ENCODE assay signal across 1 cellular context in genomic region chr3:72571052-72571451, GRCh38.
TF ChIP-seq lines count a peak whose summit lies in the region.

No MANE protein-coding gene starts in this region.

TF ChIP-seq in HepG2, 621 proteins besides CTCF, POLR2A, EP300 and RAD21 (continued from another document and continues in another):
- TF ChIP-seq, protein P1, sequence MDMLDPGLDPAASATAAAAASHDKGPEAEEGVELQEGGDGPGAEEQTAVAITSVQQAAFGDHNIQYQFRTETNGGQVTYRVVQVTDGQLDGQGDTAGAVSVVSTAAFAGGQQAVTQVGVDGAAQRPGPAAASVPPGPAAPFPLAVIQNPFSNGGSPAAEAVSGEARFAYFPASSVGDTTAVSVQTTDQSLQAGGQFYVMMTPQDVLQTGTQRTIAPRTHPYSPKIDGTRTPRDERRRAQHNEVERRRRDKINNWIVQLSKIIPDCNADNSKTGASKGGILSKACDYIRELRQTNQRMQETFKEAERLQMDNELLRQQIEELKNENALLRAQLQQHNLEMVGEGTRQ (IDR thresholded peaks at IDR 0.05; ENCODE audit: low read depth, low read length), result no peak
- TF ChIP-seq, protein P1 (CRISPR knock-in tag; IDR thresholded peaks at IDR 0.05; ENCODE audit: borderline replicate concordance), result no peak
- 0 out of 2 replicates have a peak, but pooled peaks have one; percentile 31 for TF ChIP-seq GATA4 (IDR thresholded peaks at IDR 0.05; ENCODE audit: borderline replicate concordance, low read depth)
- peak; percentile 57; the same call in 1 of the 2 replicates for TF ChIP-seq THAP11 (CRISPR knock-in tag; IDR thresholded peaks at IDR 0.05)
- 0 out of 2 replicates have a peak, but pooled peaks have one; percentile 17 for TF ChIP-seq GATAD1 (CRISPR knock-in tag; IDR thresholded peaks at IDR 0.05)
- TF ChIP-seq HOMEZ (CRISPR knock-in tag; IDR thresholded peaks at IDR 0.05; ENCODE audit: low read depth), result peak; percentile 85; the same call in 1 of the 2 replicates
- no peak for TF ChIP-seq ZBTB8A (CRISPR knock-in tag; IDR thresholded peaks at IDR 0.05; ENCODE audit: borderline replicate concordance, low read depth)
- TF ChIP-seq ZBTB4 (CRISPR knock-in tag; IDR thresholded peaks at IDR 0.05; ENCODE audit: borderline replicate concordance), result no peak
- TF ChIP-seq PAXIP1 (CRISPR knock-in tag; conservative IDR thresholded peaks at IDR 0.05), result peak; percentile 83
- TF ChIP-seq, protein P2, sequence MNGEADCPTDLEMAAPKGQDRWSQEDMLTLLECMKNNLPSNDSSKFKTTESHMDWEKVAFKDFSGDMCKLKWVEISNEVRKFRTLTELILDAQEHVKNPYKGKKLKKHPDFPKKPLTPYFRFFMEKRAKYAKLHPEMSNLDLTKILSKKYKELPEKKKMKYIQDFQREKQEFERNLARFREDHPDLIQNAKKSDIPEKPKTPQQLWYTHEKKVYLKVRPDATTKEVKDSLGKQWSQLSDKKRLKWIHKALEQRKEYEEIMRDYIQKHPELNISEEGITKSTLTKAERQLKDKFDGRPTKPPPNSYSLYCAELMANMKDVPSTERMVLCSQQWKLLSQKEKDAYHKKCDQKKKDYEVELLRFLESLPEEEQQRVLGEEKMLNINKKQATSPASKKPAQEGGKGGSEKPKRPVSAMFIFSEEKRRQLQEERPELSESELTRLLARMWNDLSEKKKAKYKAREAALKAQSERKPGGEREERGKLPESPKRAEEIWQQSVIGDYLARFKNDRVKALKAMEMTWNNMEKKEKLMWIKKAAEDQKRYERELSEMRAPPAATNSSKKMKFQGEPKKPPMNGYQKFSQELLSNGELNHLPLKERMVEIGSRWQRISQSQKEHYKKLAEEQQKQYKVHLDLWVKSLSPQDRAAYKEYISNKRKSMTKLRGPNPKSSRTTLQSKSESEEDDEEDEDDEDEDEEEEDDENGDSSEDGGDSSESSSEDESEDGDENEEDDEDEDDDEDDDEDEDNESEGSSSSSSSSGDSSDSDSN (CRISPR knock-in tag; IDR thresholded peaks at IDR 0.05), result 0 out of 2 replicates have a peak, but pooled peaks have one; percentile 28
- no peak for TF ChIP-seq ZNF816 (CRISPR knock-in tag; IDR thresholded peaks at IDR 0.05; ENCODE audit: borderline replicate concordance)
- TF ChIP-seq, protein P3, sequence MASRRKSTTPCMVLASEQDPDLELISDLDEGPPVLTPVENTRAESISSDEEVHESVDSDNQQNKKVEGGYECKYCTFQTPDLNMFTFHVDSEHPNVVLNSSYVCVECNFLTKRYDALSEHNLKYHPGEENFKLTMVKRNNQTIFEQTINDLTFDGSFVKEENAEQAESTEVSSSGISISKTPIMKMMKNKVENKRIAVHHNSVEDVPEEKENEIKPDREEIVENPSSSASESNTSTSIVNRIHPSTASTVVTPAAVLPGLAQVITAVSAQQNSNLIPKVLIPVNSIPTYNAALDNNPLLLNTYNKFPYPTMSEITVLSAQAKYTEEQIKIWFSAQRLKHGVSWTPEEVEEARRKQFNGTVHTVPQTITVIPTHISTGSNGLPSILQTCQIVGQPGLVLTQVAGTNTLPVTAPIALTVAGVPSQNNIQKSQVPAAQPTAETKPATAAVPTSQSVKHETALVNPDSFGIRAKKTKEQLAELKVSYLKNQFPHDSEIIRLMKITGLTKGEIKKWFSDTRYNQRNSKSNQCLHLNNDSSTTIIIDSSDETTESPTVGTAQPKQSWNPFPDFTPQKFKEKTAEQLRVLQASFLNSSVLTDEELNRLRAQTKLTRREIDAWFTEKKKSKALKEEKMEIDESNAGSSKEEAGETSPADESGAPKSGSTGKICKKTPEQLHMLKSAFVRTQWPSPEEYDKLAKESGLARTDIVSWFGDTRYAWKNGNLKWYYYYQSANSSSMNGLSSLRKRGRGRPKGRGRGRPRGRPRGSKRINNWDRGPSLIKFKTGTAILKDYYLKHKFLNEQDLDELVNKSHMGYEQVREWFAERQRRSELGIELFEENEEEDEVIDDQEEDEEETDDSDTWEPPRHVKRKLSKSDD (CRISPR knock-in tag; IDR thresholded peaks at IDR 0.05; ENCODE audit: low read depth), result no peak
- TF ChIP-seq, protein P4, sequence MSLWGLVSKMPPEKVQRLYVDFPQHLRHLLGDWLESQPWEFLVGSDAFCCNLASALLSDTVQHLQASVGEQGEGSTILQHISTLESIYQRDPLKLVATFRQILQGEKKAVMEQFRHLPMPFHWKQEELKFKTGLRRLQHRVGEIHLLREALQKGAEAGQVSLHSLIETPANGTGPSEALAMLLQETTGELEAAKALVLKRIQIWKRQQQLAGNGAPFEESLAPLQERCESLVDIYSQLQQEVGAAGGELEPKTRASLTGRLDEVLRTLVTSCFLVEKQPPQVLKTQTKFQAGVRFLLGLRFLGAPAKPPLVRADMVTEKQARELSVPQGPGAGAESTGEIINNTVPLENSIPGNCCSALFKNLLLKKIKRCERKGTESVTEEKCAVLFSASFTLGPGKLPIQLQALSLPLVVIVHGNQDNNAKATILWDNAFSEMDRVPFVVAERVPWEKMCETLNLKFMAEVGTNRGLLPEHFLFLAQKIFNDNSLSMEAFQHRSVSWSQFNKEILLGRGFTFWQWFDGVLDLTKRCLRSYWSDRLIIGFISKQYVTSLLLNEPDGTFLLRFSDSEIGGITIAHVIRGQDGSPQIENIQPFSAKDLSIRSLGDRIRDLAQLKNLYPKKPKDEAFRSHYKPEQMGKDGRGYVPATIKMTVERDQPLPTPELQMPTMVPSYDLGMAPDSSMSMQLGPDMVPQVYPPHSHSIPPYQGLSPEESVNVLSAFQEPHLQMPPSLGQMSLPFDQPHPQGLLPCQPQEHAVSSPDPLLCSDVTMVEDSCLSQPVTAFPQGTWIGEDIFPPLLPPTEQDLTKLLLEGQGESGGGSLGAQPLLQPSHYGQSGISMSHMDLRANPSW (CRISPR knock-in tag; IDR thresholded peaks at IDR 0.05; ENCODE audit: borderline replicate concordance), result no peak; the same call in 1 of the 2 replicates
- TF ChIP-seq ZNF362 (CRISPR knock-in tag; IDR thresholded peaks at IDR 0.05; ENCODE audit: borderline replicate concordance), result no peak
- TF ChIP-seq ZNF713 (CRISPR knock-in tag; IDR thresholded peaks at IDR 0.05), result no peak
- no peak; the same call in 1 of the 2 replicates for TF ChIP-seq ZNF792 (CRISPR knock-in tag; IDR thresholded peaks at IDR 0.05)
- TF ChIP-seq SKIL (CRISPR knock-in tag; IDR thresholded peaks at IDR 0.05; ENCODE audit: borderline replicate concordance), result peak; percentile 57; the same call in 1 of the 2 replicates
- peak; percentile 30; the same call in 1 of the 2 replicates for TF ChIP-seq HMGXB3 (CRISPR knock-in tag; IDR thresholded peaks at IDR 0.05; ENCODE audit: borderline replicate concordance)
